10 cellular contexts compared by ENCODE assay signal in genomic region chr17:60506312-60506711, GRCh38. TPM values are rescaled to one million over a fixed set of nuclear protein-coding genes. Genes with fewer than 3 reads are reported as not detected.
A peak's percentile ranks its signal among the peaks of the same experiment; 100 is the strongest.
DNase-seq lines count a peak whose midpoint lies in the region; ATAC-seq, FAIRE-seq and TF ChIP-seq lines count a peak whose summit lies in the region.
"Had no signal": no experiment of that assay in that cellular context is flagged by ENCODE, and none has a peak within 500 bp of the region (broad histone marks: within the 10 kb centered on the region; RNA-seq: fewer than 3 reads in every experiment).

No MANE protein-coding gene starts in this region.

- H3K9me3 ChIP-seq in keratinocyte (ENCODE audit: control insufficient read depth, low read depth, low read length): no peaks in the 10 kb centered on the region

- peaks cover 64% of the 10 kb centered on the region for H3K79me2 ChIP-seq in keratinocyte (ENCODE audit: control insufficient read depth, insufficient read depth, low read length)

- H3K9me1 ChIP-seq in keratinocyte (ENCODE audit: control insufficient read depth, extremely low read depth, insufficient read depth, low read length): no peaks in the 10 kb centered on the region

- H2AFZ ChIP-seq in keratinocyte (ENCODE audit: control insufficient read depth, low read length): no peak overlapping the region
- H2AFZ ChIP-seq: neural progenitor cell had no signal

- no peaks in the 10 kb centered on the region for H3K9me3 Mint-ChIP-seq in glutamatergic neuron (ENCODE audit: unreplicated experiment)
- H3K9me3 Mint-ChIP-seq: neural progenitor cell had no signal

- H3K27ac Mint-ChIP-seq in glutamatergic neuron (ENCODE audit: unreplicated experiment): no peak overlapping the region
- H3K27ac Mint-ChIP-seq: neural progenitor cell had no signal

- no peaks in the 10 kb centered on the region for H3K27me3 Mint-ChIP-seq in glutamatergic neuron (ENCODE audit: unreplicated experiment)

- no peak for FAIRE-seq in keratinocyte (lab: Jason Lieb, UNC)

- DNase-seq in AG08396 (ENCODE audit: low spot score): peak; percentile 49
- DNase-seq in HS-5 (ENCODE audit: low read depth): peak; percentile 43
- peak; percentile 68 for DNase-seq in amniotic epithelial cell (ENCODE audit: low read depth)
- no peak for DNase-seq in keratinocyte (ENCODE audit: low read depth, low spot score)
- no peak for DNase-seq in iPS-NIHi7 (ENCODE audit: extremely low spot score)
- DNase-seq in glutamatergic neuron: no peak
- no peak for DNase-seq in NCI-H774 (lab: John Stamatoyannopoulos, UW)
- DNase-seq in omental fat pad (ENCODE audit: low spot score): no peak
- DNase-seq: DMS79 treated with DMSO at 0.1 percent for 48 hours had no signal

- H3K36me3 Mint-ChIP-seq in glutamatergic neuron (ENCODE audit: unreplicated experiment): peaks cover 4% of the 10 kb centered on the region

- H4K20me1 ChIP-seq in keratinocyte (ENCODE audit: control insufficient read depth, extremely low read depth, insufficient read depth, low read length): peaks cover 3% of the 10 kb centered on the region

- H3K36me3 ChIP-seq in keratinocyte (ENCODE audit: control insufficient read depth in 2 of 2, extremely low read depth in 1 of 2, insufficient read depth in 2 of 2, low read length in 2 of 2): peaks cover 0 to 1% of the 10 kb centered on the region in 2 experiments
- H3K36me3 ChIP-seq: neural progenitor cell had no signal

- H3K4me1 ChIP-seq in keratinocyte (ENCODE audit: control insufficient read depth, extremely low read depth, insufficient read depth, low read length): peaks cover 5% of the 10 kb centered on the region
- H3K4me1 ChIP-seq: neural progenitor cell had no signal

- ATAC-seq in omental fat pad (ENCODE audit: low FRiP score): no peak

- no peaks in the 10 kb centered on the region for H3K4me1 Mint-ChIP-seq in glutamatergic neuron (ENCODE audit: low read depth, unreplicated experiment)
- H3K4me1 Mint-ChIP-seq: neural progenitor cell had no signal

- TF ChIP-seq CTCF in keratinocyte (optimal IDR thresholded peaks at IDR 0.05 in 1 of 3, IDR thresholded peaks at IDR 0.05 in 1 of 3, conservative IDR thresholded peaks at IDR 0.05 in 1 of 3; ENCODE audit: extremely low read depth in 1 of 3, insufficient read depth in 2 of 3, low read length in 3 of 3) (no peak), glutamatergic neuron (IDR thresholded peaks at IDR 0.05; ENCODE audit: partially characterized antibody, unreplicated experiment) (no peak), omental fat pad (IDR thresholded peaks at IDR 0.05) (no peak)

- H3K4me3 ChIP-seq in keratinocyte (ENCODE audit: control insufficient read depth in 2 of 3, extremely low read depth in 1 of 3, insufficient read depth in 2 of 3, low read depth in 1 of 3, low read length in 3 of 3): no peak overlapping the region
- H3K4me3 ChIP-seq: neural progenitor cell had no signal

- H3K27ac ChIP-seq in keratinocyte (ENCODE audit: control insufficient read depth, insufficient read depth, low read length): peak overlapping the region; percentile 23
- H3K27ac ChIP-seq: neural progenitor cell had no signal

- peak overlapping the region; percentile 1 for H3K4me2 ChIP-seq in keratinocyte (ENCODE audit: control insufficient read depth, extremely low read depth, insufficient read depth, low read depth, low read length)
- H3K4me2 ChIP-seq: neural progenitor cell had no signal

- H3K27me3 ChIP-seq in keratinocyte (ENCODE audit: control insufficient read depth, extremely low read depth, insufficient read depth, low read length): no peaks in the 10 kb centered on the region
- H3K27me3 ChIP-seq: neural progenitor cell had no signal

- dilution Hi-C loops in keratinocyte (cut with MboI; ENCODE audit: extremely low pct_ligation_motif_present, low sequenced_read_pairs): no loop called here

- H3K9ac ChIP-seq in keratinocyte (ENCODE audit: control insufficient read depth, extremely low read depth, insufficient read depth, low read length): no peak overlapping the region
- H3K9ac ChIP-seq: neural progenitor cell had no signal

- no peak overlapping the region for H3K4me3 Mint-ChIP-seq in glutamatergic neuron (ENCODE audit: unreplicated experiment)
- H3K4me3 Mint-ChIP-seq: neural progenitor cell had no signal

RNA-seq across cellular contexts. Expression of gene APPBP2, which starts 19.7 kb away (rescaled TPM):
- polyA plus RNA-seq in keratinocyte: 11.5 to 21.1 TPM (median 13.8 TPM) in 3 replicates
- polyA plus RNA-seq in keratinocyte (2011; ENCODE audit: low read depth): 11.6 TPM
- polyA plus RNA-seq in keratinocyte (2011; cell fraction: cytosol; rRNA removed): 5.9 and 14.1 TPM in 2 replicates
- polyA plus RNA-seq in keratinocyte (2011; cell fraction: nucleus; rRNA removed): 10.3 and 14.2 TPM in 2 replicates
- polyA plus RNA-seq in keratinocyte (2012; ENCODE audit: low replicate concordance): 11.4 and 14.4 TPM in 2 replicates
- polyA minus RNA-seq in keratinocyte: 6.5 to 39.9 TPM (median 19.9 TPM) in 3 replicates
- 11.5 TPM for polyA minus RNA-seq in keratinocyte (2011; cell fraction: cytosol; rRNA and poly(A)+ RNA removed)
- 12.8 and 30.4 TPM in 2 replicates for polyA minus RNA-seq in keratinocyte (2011; cell fraction: nucleus; rRNA and poly(A)+ RNA removed)
- total RNA-seq in glutamatergic neuron (ENCODE audit: unreplicated experiment) (46.8 TPM), omental fat pad (10 to 100 TPM; 22.0 to 35.8 (median 30.9) TPM)

Comparison
In these comparisons a context has a peak if more than half of its experiments do, and no peak if none do; other contexts are left out.
1. DNase-seq: peak in AG08396 (single experiment), HS-5 (single experiment) and amniotic epithelial cell (single experiment); none in keratinocyte (single experiment), iPS-NIHi7 (single experiment), glutamatergic neuron (single experiment), NCI-H774 (single experiment) and omental fat pad (single experiment).